8 cellular contexts compared by ENCODE assay signal in genomic region chr2:88307817-88308216, GRCh38.
DNase-seq lines count a peak whose midpoint lies in the region; TF ChIP-seq lines count a peak whose summit lies in the region.

No MANE protein-coding gene starts in this region.

- no peaks in the 10 kb centered on the region for H3K4me1 ChIP-seq in GM23248 (ENCODE audit: insufficient read depth)

- POLR2A ChIA-PET in RWPE1 (lab: Yijun Ruan, JAX; ENCODE audit: low non-redundant PET), result no interaction called here

- no peaks in the 10 kb centered on the region for H3K9me2 ChIP-seq in GM23248 (ENCODE audit: insufficient read depth)

- no peaks in the 10 kb centered on the region for H3K36me3 ChIP-seq in GM23248 (ENCODE audit: low read depth)

- H2AFZ ChIP-seq in GM23248, result no peak overlapping the region

- no peaks in the 10 kb centered on the region for H3K79me2 ChIP-seq in GM23248 (ENCODE audit: insufficient read depth)

- no peaks in the 10 kb centered on the region for H4K20me1 ChIP-seq in GM23248 (ENCODE audit: insufficient read depth)

- CTCF ChIA-PET in RWPE1 (lab: Yijun Ruan, JAX), result interaction anchor here (0.5 to 1.4 kb wide), 4 partner anchors 12 to 205 kb away, joined by 3 to 7 read pairs (median 4); no protein-coding TSS in a partner anchor

- no peaks in the 10 kb centered on the region for H3K27me3 ChIP-seq in GM23248 (replicated peaks; ENCODE audit: insufficient read depth)

- H3K27ac ChIP-seq in GM23248 (no peak overlapping the region), RWPE1 (no peak overlapping the region)

- no peak for TF ChIP-seq CTCF in RWPE1 (conservative IDR thresholded peaks at IDR 0.05; ENCODE audit: low read depth)

- H3K9me3 ChIP-seq in GM23248 (ENCODE audit: low read depth), result no peaks in the 10 kb centered on the region

- in situ Hi-C loops in GM23248 (cut with MboI), result no loop called here

- H3K9ac ChIP-seq in GM23248, result no peak overlapping the region

- H3K4me3 ChIP-seq in GM23248, result no peak overlapping the region

- DNase-seq in COLO829 (ENCODE audit: low spot score) (peak; percentile 45), GM23248 (peak; percentile 40), RWPE1 (ENCODE audit: low spot score) (peak; percentile 20), iPS-NIHi7 (ENCODE audit: extremely low spot score) (peak; percentile 78), AG08396 (ENCODE audit: low spot score) (no peak), NCI-H2196 treated with DMSO at 0.1 percent for 48 hours (lab: John Stamatoyannopoulos, UW; ENCODE audit: unreplicated experiment) (no peak)
- no peak for DNase-seq in stimulated activated naive CD4-positive, alpha-beta T cell (lab: John Stamatoyannopoulos, UW)
- DNase-seq in NK-92 treated with Interleukin-12 subunit alpha and Interleukin-12 subunit beta, amount 100 ng/mL, for 24 hours (lab: John Stamatoyannopoulos, UW), result no peak

- no peak overlapping the region for H3K4me2 ChIP-seq in GM23248 (ENCODE audit: unreplicated experiment)

- no peaks in the 10 kb centered on the region for H3F3A ChIP-seq in GM23248 (ENCODE audit: insufficient read depth)

Comparison
In these comparisons a context has a peak if more than half of its experiments do, and no peak if none do; other contexts are left out.
1. DNase-seq: peak in COLO829 (single experiment), GM23248 (single experiment), RWPE1 (single experiment) and iPS-NIHi7 (single experiment); none in AG08396 (single experiment), stimulated activated naive CD4-positive, alpha-beta T cell (0 of 6), NK-92 treated with Interleukin-12 subunit alpha and Interleukin-12 subunit beta, amount 100 ng/mL, for 24 hours (single experiment) and NCI-H2196 treated with DMSO at 0.1 percent for 48 hours (single experiment).